20 cellular contexts compared by ENCODE assay signal in the genomic region with DNA sequence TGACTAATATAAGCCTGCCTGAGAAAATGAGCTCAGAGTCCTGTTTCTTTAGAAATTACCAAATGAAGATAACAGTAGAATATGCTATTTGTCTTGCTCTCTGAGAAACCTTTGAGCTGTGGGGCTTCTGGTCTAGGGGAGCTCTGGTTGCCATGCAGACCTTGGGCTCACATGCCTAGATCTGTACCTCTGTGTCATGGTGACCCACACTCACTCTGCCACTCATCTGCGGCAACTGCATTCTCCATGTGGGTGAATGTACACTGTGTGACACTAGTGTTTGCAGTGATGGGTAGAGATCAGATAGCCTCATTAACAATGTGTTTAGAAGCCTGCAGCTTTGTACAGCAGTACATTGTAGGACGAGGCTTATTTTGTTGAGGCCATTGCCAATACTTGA.
"Had no signal": no experiment of that assay in that cellular context is flagged by ENCODE, and none has a peak within 500 bp of the region (broad histone marks: within the 10 kb centered on the region; RNA-seq: fewer than 3 reads in every experiment).

No MANE protein-coding gene starts in this region.

- ATAC-seq: effector memory CD8-positive, alpha-beta T cell; gastroesophageal sphincter; left cardiac atrium; lower lobe of right lung; stimulated activated naive CD8-positive, alpha-beta T cell treated with anti-CD3 and anti-CD28 coated beads, Interleukin-15, Interleukin-2, amounts not matched to agents 100 U/mL and 50 U/mL, for 24 hours; upper lobe of right lung had no signal

- H3K27ac ChIP-seq: epithelial cell of prostate, esophagus muscularis mucosa, gastroesophageal sphincter, left ventricle myocardium inferior, lower lobe of right lung, right atrium auricular region, tibial artery, upper lobe of right lung, vagina had no signal

- H3K4me3 ChIP-seq: esophagus muscularis mucosa, gastroesophageal sphincter, left ventricle myocardium inferior, lower lobe of right lung, right atrium auricular region, tibial artery, upper lobe of right lung, vagina had no signal

- H3K9me3 ChIP-seq: esophagus muscularis mucosa, gastroesophageal sphincter, lower lobe of right lung, right atrium auricular region, tibial artery, upper lobe of right lung, vagina had no signal

- H3K36me3 ChIP-seq: esophagus muscularis mucosa, gastroesophageal sphincter, left ventricle myocardium inferior, lower lobe of right lung, right atrium auricular region, tibial artery, upper lobe of right lung, vagina had no signal

- DNase-seq: effector memory CD8-positive, alpha-beta T cell; foreskin fibroblast; glutamatergic neuron; kidney; left cardiac atrium; left ventricle myocardium inferior; lower lobe of right lung; mesendoderm; naive B cell; posterior cingulate gyrus; small intestine; stimulated activated CD4-positive, alpha-beta T cell treated with anti-CD3 and anti-CD28 coated beads, Interleukin-2, amount 100 ng/mL, for 48 hours; stimulated activated naive CD8-positive, alpha-beta T cell treated with anti-CD3 and anti-CD28 coated beads, Interleukin-15, Interleukin-2, amounts not matched to agents 100 U/mL and 50 U/mL, for 24 hours; tibial artery; upper lobe of right lung had no signal

- H3K4me1 ChIP-seq: esophagus muscularis mucosa, gastroesophageal sphincter, left ventricle myocardium inferior, lower lobe of right lung, right atrium auricular region, tibial artery, upper lobe of right lung had no signal

- H3K27me3 ChIP-seq: esophagus muscularis mucosa, gastroesophageal sphincter, right atrium auricular region, tibial artery, upper lobe of right lung, vagina had no signal
